In the genomic region with DNA sequence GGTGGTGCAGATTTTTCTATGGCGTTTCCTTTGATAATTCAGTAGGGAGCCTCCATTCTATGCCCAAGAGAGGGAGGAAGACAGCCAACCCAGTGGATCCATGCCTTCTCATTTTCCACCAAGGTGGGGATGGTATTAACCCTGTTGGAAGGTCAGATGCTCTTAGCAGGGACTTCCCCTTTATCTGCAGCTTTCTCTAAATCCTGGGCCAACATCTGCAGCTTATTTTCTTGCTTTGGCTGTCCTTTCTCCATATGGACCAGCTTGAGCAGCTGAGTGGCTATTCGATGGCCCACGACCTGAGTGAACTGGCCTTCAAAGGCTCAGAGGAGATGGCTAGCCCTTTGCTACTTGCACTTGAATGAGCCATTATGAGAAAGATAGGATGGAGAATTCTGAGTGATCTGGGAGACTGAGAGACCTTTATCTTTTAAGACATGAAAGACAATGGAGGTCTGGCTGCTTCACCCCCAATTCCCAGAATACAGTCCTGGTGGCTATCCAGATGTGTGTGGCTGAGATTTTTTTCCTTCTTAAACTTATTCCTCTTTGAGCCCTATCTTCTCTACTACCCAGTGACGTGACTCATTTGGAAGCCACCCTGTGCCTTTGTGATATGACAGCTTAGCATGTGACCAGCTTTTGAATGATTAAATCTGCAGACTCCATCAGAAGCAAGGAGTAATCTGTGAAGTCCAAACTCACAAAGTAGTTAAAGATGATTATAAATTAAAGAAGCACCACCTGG, we compare ENCODE assay signal across 11 cellular contexts. TPM values are rescaled to one million over a fixed set of nuclear protein-coding genes. Genes with fewer than 3 reads are reported as not detected.
DNase-seq lines count a peak whose midpoint lies in the region; ATAC-seq and TF ChIP-seq lines count a peak whose summit lies in the region.
"Had no signal": no experiment of that assay in that cellular context is flagged by ENCODE, and none has a peak within 500 bp of the region (broad histone marks: within the 10 kb centered on the region; RNA-seq: fewer than 3 reads in every experiment).

No MANE protein-coding gene starts in this region.

- H4K20me1 ChIP-seq in osteoblast (ENCODE audit: insufficient read depth, low read length) = peaks cover 7% of the 10 kb centered on the region

- H3K27ac ChIP-seq in endodermal cell (ENCODE audit: low read depth, low read length) (peak overlapping the region; percentile 99), osteoblast (ENCODE audit: low read depth, low read length) (peak overlapping the region; percentile 97)

- H3K4me3 Mint-ChIP-seq in endodermal cell = no peak overlapping the region
- H3K4me3 Mint-ChIP-seq: effector memory CD8-positive, alpha-beta T cell; natural killer cell treated with Interleukin-12 subunit alpha and Interleukin-12 subunit beta and Interleukin-15 and Interleukin-18, amount 100 ng/mL, for 72 hours had no signal

- H3K9me3 ChIP-seq in endodermal cell (ENCODE audit: control insufficient read depth, low read length) (no peaks in the 10 kb centered on the region), osteoblast (ENCODE audit: low read depth, low read length) (no peaks in the 10 kb centered on the region)

- no peaks in the 10 kb centered on the region for H3K9me3 Mint-ChIP-seq in endodermal cell
- H3K9me3 Mint-ChIP-seq: effector memory CD8-positive, alpha-beta T cell; natural killer cell treated with Interleukin-12 subunit alpha and Interleukin-12 subunit beta and Interleukin-15 and Interleukin-18, amount 100 ng/mL, for 72 hours had no signal

- H3K9ac ChIP-seq in endodermal cell (ENCODE audit: extremely low read depth, low read length, poor library complexity, severe bottlenecking) = no peak overlapping the region

- H3K4me3 ChIP-seq in endodermal cell (ENCODE audit: low read length) = no peak overlapping the region
- no peak overlapping the region for H3K4me3 ChIP-seq in osteoblast (ENCODE audit: insufficient read depth, low read length)

- H3K27me3 Mint-ChIP-seq in endodermal cell (ENCODE audit: insufficient read depth) = no peaks in the 10 kb centered on the region
- H3K27me3 Mint-ChIP-seq: effector memory CD8-positive, alpha-beta T cell; natural killer cell treated with Interleukin-12 subunit alpha and Interleukin-12 subunit beta and Interleukin-15 and Interleukin-18, amount 100 ng/mL, for 72 hours had no signal

- ATAC-seq in GM18858 (IDR thresholded peaks at IDR 0.05; ENCODE audit: unreplicated experiment) (peak; percentile 27), HG02981 (IDR thresholded peaks at IDR 0.05; ENCODE audit: unreplicated experiment) (peak; percentile 40), HG02623 (IDR thresholded peaks at IDR 0.05; ENCODE audit: unreplicated experiment) (no peak), HG03378 (IDR thresholded peaks at IDR 0.05; ENCODE audit: unreplicated experiment) (no peak)
- ATAC-seq: effector memory CD8-positive, alpha-beta T cell; natural killer cell treated with Interleukin-12 subunit alpha and Interleukin-12 subunit beta and Interleukin-15 and Interleukin-18, amount 100 ng/mL, for 72 hours had no signal

- H3K36me3 Mint-ChIP-seq in endodermal cell (ENCODE audit: low read depth) = no peaks in the 10 kb centered on the region
- H3K36me3 Mint-ChIP-seq: natural killer cell treated with Interleukin-12 subunit alpha and Interleukin-12 subunit beta and Interleukin-15 and Interleukin-18, amount 100 ng/mL, for 72 hours had no signal

- peaks cover 41% of the 10 kb centered on the region for H3K4me1 Mint-ChIP-seq in endodermal cell

- 81 to 92% methylated on average over 4 of the region's 4 CpGs for WGBS in endodermal cell (ENCODE audit: insufficient coverage in 1 of 2, insufficient read length in 1 of 2), 2 experiments

- H3K4me2 ChIP-seq in osteoblast (ENCODE audit: insufficient read depth, low read length) = peak overlapping the region; percentile 60

- H3K4me1 ChIP-seq in endodermal cell (ENCODE audit: control insufficient read depth, insufficient read depth, low read length) (peaks cover 21% of the 10 kb centered on the region), osteoblast (ENCODE audit: insufficient read depth, low read length) (peaks cover 25% of the 10 kb centered on the region)

- no peaks in the 10 kb centered on the region for H3K27me3 ChIP-seq in endodermal cell (ENCODE audit: control insufficient read depth, insufficient read depth, low read length, poor library complexity, severe bottlenecking)
- H3K27me3 ChIP-seq in osteoblast (ENCODE audit: insufficient read depth, low read length) = no peaks in the 10 kb centered on the region

- H3K36me3 ChIP-seq in endodermal cell (ENCODE audit: control insufficient read depth, insufficient read depth, low read length) (no peaks in the 10 kb centered on the region), osteoblast (ENCODE audit: insufficient read depth, low read length) (no peaks in the 10 kb centered on the region)

- no peak overlapping the region for H3K27ac Mint-ChIP-seq in endodermal cell
- H3K27ac Mint-ChIP-seq: natural killer cell treated with Interleukin-12 subunit alpha and Interleukin-12 subunit beta and Interleukin-15 and Interleukin-18, amount 100 ng/mL, for 72 hours had no signal

- DNase-seq in endodermal cell (no peak), osteoblast (ENCODE audit: insufficient read length, low spot score, missing footprints) (no peak), SKM-1 (lab: John Stamatoyannopoulos, UW; ENCODE audit: unreplicated experiment) (no peak), dedifferentiated amniotic fluid mesenchymal stem cell (ENCODE audit: extremely low spot score) (no peak)
- DNase-seq: effector memory CD8-positive, alpha-beta T cell; NCI-H2029 treated with DMSO at 0.1 percent for 48 hours had no signal

- peaks cover 72% of the 10 kb centered on the region for H3K79me2 ChIP-seq in osteoblast (ENCODE audit: insufficient read depth, low read length)

- no peak overlapping the region for H2AFZ ChIP-seq in osteoblast (ENCODE audit: low read length)

- TF ChIP-seq CTCF in endodermal cell (conservative IDR thresholded peaks at IDR 0.05) (no peak), osteoblast (IDR thresholded peaks at IDR 0.05; ENCODE audit: extremely low read depth, low read depth, low read length) (no peak)

RNA-seq across cellular contexts. Expression of a gene that starts 39.6 kb away (rescaled TPM):
- 10 to 100 TPM; 29.8 to 31.0 TPM for total RNA-seq in endodermal cell
- polyA plus RNA-seq in endodermal cell (2013, experiment 1 of 2) = 44.2 TPM
- polyA plus RNA-seq in endodermal cell (2013, experiment 2 of 2) = 40.5 TPM
- 60.4 and 65.7 TPM in 2 replicates for total RNA-seq in osteoblast

Comparison
In these comparisons a context has a peak if more than half of its experiments do, and no peak if none do; other contexts are left out.
1. ATAC-seq: peak in GM18858 (single experiment) and HG02981 (single experiment); none in HG02623 (single experiment) and HG03378 (single experiment).